In the genomic region with DNA sequence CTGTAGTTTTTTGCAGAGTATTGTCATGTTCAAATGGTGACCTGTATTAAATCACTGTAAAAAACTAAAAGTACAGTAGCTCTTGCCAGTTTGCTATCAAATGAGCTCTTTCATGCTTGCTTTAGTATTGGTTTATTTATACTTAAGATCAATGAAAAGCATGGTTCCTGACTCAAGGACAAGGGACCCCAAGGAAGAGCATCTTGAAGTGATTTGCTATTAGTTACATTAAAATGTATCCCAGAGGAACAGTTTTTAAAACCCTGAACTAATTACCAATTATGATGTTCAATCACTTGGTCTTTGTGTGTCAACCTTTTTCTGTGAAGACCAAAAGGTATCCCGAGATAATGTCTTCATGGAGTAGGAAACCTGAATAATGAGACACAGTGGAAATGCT, we compare ENCODE assay signal across 40 cellular contexts. TPM values are rescaled to one million over a fixed set of nuclear protein-coding genes. Genes with fewer than 3 reads are reported as not detected.
"Had no signal": no experiment of that assay in that cellular context is flagged by ENCODE, and none has a peak within 500 bp of the region (broad histone marks: within the 10 kb centered on the region; RNA-seq: fewer than 3 reads in every experiment).

A gene with protein sequence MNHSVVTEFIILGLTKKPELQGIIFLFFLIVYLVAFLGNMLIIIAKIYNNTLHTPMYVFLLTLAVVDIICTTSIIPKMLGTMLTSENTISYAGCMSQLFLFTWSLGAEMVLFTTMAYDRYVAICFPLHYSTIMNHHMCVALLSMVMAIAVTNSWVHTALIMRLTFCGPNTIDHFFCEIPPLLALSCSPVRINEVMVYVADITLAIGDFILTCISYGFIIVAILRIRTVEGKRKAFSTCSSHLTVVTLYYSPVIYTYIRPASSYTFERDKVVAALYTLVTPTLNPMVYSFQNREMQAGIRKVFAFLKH (minus strand): TSS at position 101 of the 400 bp plus-strand sequence. CDS start 6,698 bp downstream, outside the sequence.

- DNase-seq: Karpas-422, Kasumi-1, KBM-7, KG1, MG63, MM.1S, MV-4-11, NCI-H1048, NCI-H1092, NCI-H1092 treated with DMSO at 0.1 percent for 48 hours, NCI-H1105, NCI-H1105 treated with DMSO at 0.1 percent for 48 hours, NCI-H1417, NCI-H1417 treated with DMSO at 0.1 percent for 48 hours, NCI-H1436, NCI-H1436 treated with DMSO at 0.1 percent for 48 hours, NCI-H146, NCI-H1694, NCI-H1694 treated with DMSO at 0.1 percent for 48 hours, NCI-H187, NCI-H187 treated with DMSO at 0.1 percent for 48 hours, NCI-H1930, NCI-H2029, NCI-H2029 treated with DMSO at 0.1 percent for 48 hours, NCI-H2081, NCI-H2081 treated with DMSO at 0.1 percent for 48 hours, NCI-H2107, NCI-H2171, NCI-H2171 treated with DMSO at 0.1 percent for 48 hours, NCI-H2227 treated with DMSO at 0.1 percent for 48 hours, NCI-H226, NCI-H345, NCI-H446, NCI-H446 treated with DMSO at 0.1 percent for 48 hours, NCI-H510A had no signal

- H3K4me3 ChIP-seq: MG63 had no signal

- H3K9ac ChIP-seq: KMS-11 had no signal

- H3K4me2 ChIP-seq: KMS-11 had no signal

- H3K36me3 ChIP-seq: MG63 had no signal

- H3K27ac ChIP-seq: KMS-11 had no signal

- H3K9me3 ChIP-seq: MG63 had no signal

- H3K27me3 ChIP-seq: MG63 had no signal

RNA-seq across cellular contexts. Expression of the gene that starts here (rescaled TPM):
- total RNA-seq: LHCN-M2, M059J, MCF 10A, NCI-H460 had no signal
